Comparison of ENCODE assay signal across 29 cellular contexts in genomic region chr4:128169245-128169644, GRCh38.
"Had no signal": no experiment of that assay in that cellular context is flagged by ENCODE, and none has a peak within 500 bp of the region (broad histone marks: within the 10 kb centered on the region; RNA-seq: fewer than 3 reads in every experiment).

No MANE protein-coding gene starts in this region.

- FAIRE-seq: keratinocyte, urothelium cell line had no signal

- H3K27ac ChIP-seq: coronary artery, esophagus squamous epithelium, neutrophil, parathyroid adenoma, thoracic aorta, tibial nerve, upper lobe of left lung had no signal

- H3K27me3 ChIP-seq: esophagus squamous epithelium, neutrophil, tibial nerve, upper lobe of left lung had no signal

- H3K4me3 Mint-ChIP-seq: immature natural killer cell; memory B cell; mesothelial cell of epicardium; naive B cell; natural killer cell treated with Interleukin-12 subunit alpha and Interleukin-12 subunit beta and Interleukin-15 and Interleukin-18, amount 100 ng/mL, for 72 hours; neural crest cell; stimulated activated memory B cell treated with anti-CD40 and anti-IgM and Interleukin-4, amounts not matched to agents 10 μg/mL and 1 μg/mL and 100 μg/mL, for 72 hours; stimulated activated naive CD8-positive, alpha-beta T cell treated with anti-CD3 and anti-CD28 coated beads, Interleukin-15, Interleukin-2, amounts not matched to agents 100 ng/mL and 50 ng/mL, for 24 hours had no signal

- H3K36me3 ChIP-seq: neutrophil, thoracic aorta, tibial nerve, upper lobe of left lung had no signal

- ATAC-seq: left lobe of liver; mucosa of descending colon; natural killer cell treated with Interleukin-12 subunit alpha and Interleukin-12 subunit beta and Interleukin-15 and Interleukin-18, amount 100 ng/mL, for 72 hours; sciatic nerve; stimulated activated memory B cell treated with anti-CD40 and anti-IgM and Interleukin-4, amounts not matched to agents 10 μg/mL and 1 μg/mL and 100 μg/mL, for 72 hours had no signal

- H3K27me3 Mint-ChIP-seq: memory B cell; naive B cell; natural killer cell treated with Interleukin-12 subunit alpha and Interleukin-12 subunit beta and Interleukin-15 and Interleukin-18, amount 100 ng/mL, for 72 hours; progenitor cell of endocrine pancreas; stimulated activated memory B cell treated with anti-CD40 and anti-IgM and Interleukin-4, amounts not matched to agents 10 μg/mL and 1 μg/mL and 100 μg/mL, for 72 hours; stimulated activated naive CD8-positive, alpha-beta T cell treated with anti-CD3 and anti-CD28 coated beads, Interleukin-15, Interleukin-2, amounts not matched to agents 100 ng/mL and 50 ng/mL, for 24 hours had no signal

- H3K4me1 ChIP-seq: esophagus squamous epithelium, parathyroid adenoma, tibial nerve, upper lobe of left lung had no signal

- H3K9me3 ChIP-seq: esophagus squamous epithelium, mucosa of descending colon, neutrophil, thoracic aorta, tibial nerve, upper lobe of left lung had no signal

- DNase-seq: dermis blood vessel endothelial cell; effector memory CD4-positive, alpha-beta T cell; erythroblast; esophagus squamous epithelium; foreskin melanocyte; hypothalamus; immature natural killer cell; mucosa of descending colon; naive B cell; stimulated activated CD4-positive, alpha-beta T cell treated with anti-CD3 and anti-CD28 coated beads, Interleukin-2, amount 100 ng/mL, for 24 hours; stimulated activated CD4-positive, alpha-beta T cell treated with anti-CD3 and anti-CD28 coated beads, Interleukin-4, amount 100 ng/mL, for 4 hours; upper lobe of left lung had no signal

- H3K4me3 ChIP-seq: coronary artery, esophagus squamous epithelium, lung, mucosa of descending colon, thoracic aorta, tibial nerve, upper lobe of left lung had no signal

- H3K9me3 Mint-ChIP-seq: immature natural killer cell; memory B cell; mesothelial cell of epicardium; naive B cell; natural killer cell treated with Interleukin-12 subunit alpha and Interleukin-12 subunit beta and Interleukin-15 and Interleukin-18, amount 100 ng/mL, for 72 hours; stimulated activated memory B cell treated with anti-CD40 and anti-IgM and Interleukin-4, amounts not matched to agents 10 μg/mL and 1 μg/mL and 100 μg/mL, for 72 hours; stimulated activated naive CD8-positive, alpha-beta T cell treated with anti-CD3 and anti-CD28 coated beads, Interleukin-15, Interleukin-2, amounts not matched to agents 100 ng/mL and 50 ng/mL, for 24 hours had no signal

- H3K27ac Mint-ChIP-seq: immature natural killer cell; memory B cell; mesothelial cell of epicardium; naive B cell; natural killer cell treated with Interleukin-12 subunit alpha and Interleukin-12 subunit beta and Interleukin-15 and Interleukin-18, amount 100 ng/mL, for 72 hours; progenitor cell of endocrine pancreas; stimulated activated memory B cell treated with anti-CD40 and anti-IgM and Interleukin-4, amounts not matched to agents 10 μg/mL and 1 μg/mL and 100 μg/mL, for 72 hours; stimulated activated naive CD8-positive, alpha-beta T cell treated with anti-CD3 and anti-CD28 coated beads, Interleukin-15, Interleukin-2, amounts not matched to agents 100 ng/mL and 50 ng/mL, for 24 hours had no signal

- H3K36me3 Mint-ChIP-seq: immature natural killer cell; memory B cell; naive B cell; natural killer cell treated with Interleukin-12 subunit alpha and Interleukin-12 subunit beta and Interleukin-15 and Interleukin-18, amount 100 ng/mL, for 72 hours; stimulated activated memory B cell treated with anti-CD40 and anti-IgM and Interleukin-4, amounts not matched to agents 10 μg/mL and 1 μg/mL and 100 μg/mL, for 72 hours had no signal

- H3K4me1 Mint-ChIP-seq: immature natural killer cell; memory B cell; naive B cell; neural crest cell; stimulated activated memory B cell treated with anti-CD40 and anti-IgM and Interleukin-4, amounts not matched to agents 10 μg/mL and 1 μg/mL and 100 μg/mL, for 72 hours had no signal
